ENCODE assay signal across 8 cellular contexts in the genomic region with DNA sequence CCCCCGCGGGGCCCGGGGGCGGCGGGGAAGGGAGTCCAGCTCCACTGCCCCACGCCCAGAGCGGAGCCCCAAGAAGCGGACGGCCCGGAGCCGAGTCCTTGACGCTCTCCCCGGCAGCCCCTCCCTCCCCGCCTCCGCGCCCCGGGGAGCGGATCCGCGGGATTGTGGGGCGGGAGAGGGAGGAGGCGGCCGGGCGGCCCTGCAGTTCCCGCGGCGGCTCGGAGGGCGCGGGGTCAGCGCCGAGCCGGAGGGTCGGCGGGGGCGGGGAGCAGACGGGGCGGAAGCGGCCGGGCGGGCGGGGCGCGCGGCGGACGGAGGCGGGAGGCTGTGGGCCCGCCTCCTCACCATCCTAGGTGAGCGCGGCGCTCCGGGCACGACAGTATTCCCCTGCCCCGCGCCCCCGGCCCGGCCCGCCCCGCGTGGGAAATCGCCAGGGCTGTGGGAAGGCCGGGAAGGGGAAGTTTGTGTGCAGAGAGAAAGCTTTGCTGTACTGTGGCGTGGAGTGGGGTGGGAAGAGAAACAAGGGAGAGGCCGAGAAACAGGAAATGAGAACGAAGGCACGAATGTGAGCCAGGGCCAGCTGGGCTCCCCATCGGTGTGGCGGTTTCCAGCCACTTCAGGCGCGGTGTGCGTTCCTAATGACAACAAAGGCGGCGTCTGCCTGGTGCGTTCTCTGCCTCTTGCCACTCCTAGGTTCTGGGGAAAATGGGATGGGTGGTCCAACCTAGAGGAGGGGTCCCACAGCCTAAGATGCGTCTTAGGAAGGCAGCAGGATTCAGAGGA. TPM values are rescaled to one million over a fixed set of nuclear protein-coding genes. Genes with fewer than 3 reads are reported as not detected.
DNase-seq lines count a peak whose midpoint lies in the region; ATAC-seq and TF ChIP-seq lines count a peak whose summit lies in the region.

No MANE protein-coding gene starts in this region.

- CTCF ChIA-PET in RWPE1 (lab: Yijun Ruan, JAX): interaction anchor here (0.6 kb wide), 1 partner anchor 442 kb away, joined by 4 read pairs; no protein-coding TSS in a partner anchor
- CTCF ChIA-PET in activated naive CD4-positive, alpha-beta T cell treated with anti-CD3 and anti-CD28 coated beads for 36 hours (lab: Charles Lee): interaction anchor here (1.1 to 1.6 kb wide), 3 partner anchors 151 to 287 kb away, joined by 3 to 14 read pairs (median 6); no protein-coding TSS in a partner anchor

- H3K27ac ChIP-seq in RWPE1 (peak overlapping the region; percentile 97), ovary (peak overlapping the region; percentile 63 to 94)

- TF ChIP-seq POLR2A in ovary (IDR thresholded peaks at IDR 0.05): no peak

- H3K27me3 Mint-ChIP-seq in activated naive CD4-positive, alpha-beta T cell treated with anti-CD3 and anti-CD28 coated beads for 36 hours (ENCODE audit: low read depth): no peaks in the 10 kb centered on the region
- peaks cover 13% of the 10 kb centered on the region for H3K27me3 Mint-ChIP-seq in glutamatergic neuron (ENCODE audit: unreplicated experiment)

- peaks cover 4% of the 10 kb centered on the region for H3K36me3 Mint-ChIP-seq in activated naive CD4-positive, alpha-beta T cell treated with anti-CD3 and anti-CD28 coated beads for 36 hours (ENCODE audit: low read depth)
- no peaks in the 10 kb centered on the region for H3K36me3 Mint-ChIP-seq in glutamatergic neuron (ENCODE audit: unreplicated experiment)

- H3K27ac Mint-ChIP-seq in activated naive CD4-positive, alpha-beta T cell treated with anti-CD3 and anti-CD28 coated beads for 36 hours: peak overlapping the region; percentile 74
- H3K27ac Mint-ChIP-seq in glutamatergic neuron (ENCODE audit: unreplicated experiment): no peak overlapping the region

- intact Hi-C loops in activated naive CD4-positive, alpha-beta T cell treated with anti-CD3 and anti-CD28 coated beads for 36 hours (cut with micrococcal nuclease): loop anchor here (1.0 to 10.0 kb wide), 9 partner anchors 56 to 1399 kb away; partner anchors contain the start of genes COMMD6 and KLF5
- intact Hi-C loops in ovary (cut with DNase I): loop anchor here in 1 of 4 donors (10.0 kb wide), 1 partner anchor 301 kb away; no protein-coding TSS in a partner anchor

- TF ChIP-seq EP300 in ovary (IDR thresholded peaks at IDR 0.05): no peak

- WGBS in ovary, 3 donors: 0 to 1% (median 0%) methylated on average over 44 to 68 of the region's 76 CpGs

- TF ChIP-seq CTCF in RWPE1 (conservative IDR thresholded peaks at IDR 0.05; ENCODE audit: low read depth): no peak
- TF ChIP-seq CTCF in glutamatergic neuron (IDR thresholded peaks at IDR 0.05; ENCODE audit: partially characterized antibody, unreplicated experiment): no peak
- TF ChIP-seq CTCF in ovary (IDR thresholded peaks at IDR 0.05): no peak

- H3K4me3 Mint-ChIP-seq in activated naive CD4-positive, alpha-beta T cell treated with anti-CD3 and anti-CD28 coated beads for 36 hours: no peak overlapping the region
- H3K4me3 Mint-ChIP-seq in glutamatergic neuron (ENCODE audit: unreplicated experiment): no peak overlapping the region

- DNase-seq in DMS79 treated with DMSO at 0.1 percent for 48 hours (lab: John Stamatoyannopoulos, UW) (peak; percentile 67), HuH-7 (ENCODE audit: low spot score) (peak; percentile 64), RWPE1 (ENCODE audit: low spot score) (peak; percentile 55), glutamatergic neuron (peak; percentile 87), ovary (peak; percentile 74 to 88 (median 80)), ureter (ENCODE audit: low spot score) (peak; percentile 59)
- DNase-seq in activated naive CD4-positive, alpha-beta T cell treated with anti-CD3 and anti-CD28 coated beads for 36 hours: peak; percentile 56

- peaks cover 24% of the 10 kb centered on the region for H3K4me1 Mint-ChIP-seq in activated naive CD4-positive, alpha-beta T cell treated with anti-CD3 and anti-CD28 coated beads for 36 hours (ENCODE audit: low read depth)
- peaks cover 9% of the 10 kb centered on the region for H3K4me1 Mint-ChIP-seq in glutamatergic neuron (ENCODE audit: low read depth, unreplicated experiment)

- no peaks in the 10 kb centered on the region for H3K36me3 ChIP-seq in ovary

- H3K9me3 Mint-ChIP-seq in activated naive CD4-positive, alpha-beta T cell treated with anti-CD3 and anti-CD28 coated beads for 36 hours: no peaks in the 10 kb centered on the region
- H3K9me3 Mint-ChIP-seq in glutamatergic neuron (ENCODE audit: unreplicated experiment): peaks cover 11% of the 10 kb centered on the region

- no peaks in the 10 kb centered on the region for H3K9me3 ChIP-seq in ovary

- no peaks in the 10 kb centered on the region for H3K27me3 ChIP-seq in ovary

- H3K4me1 ChIP-seq in ovary (ENCODE audit: insufficient read depth): peaks cover 4% of the 10 kb centered on the region

- H3K4me3 ChIP-seq in ovary: peak overlapping the region; percentile 77

- peak; percentile 43 for ATAC-seq in GM21515 (IDR thresholded peaks at IDR 0.05; ENCODE audit: unreplicated experiment)

- POLR2A ChIA-PET in RWPE1 (lab: Yijun Ruan, JAX; ENCODE audit: low non-redundant PET): no interaction called here

RNA-seq across cellular contexts. Expression of gene KLF12, which starts 1.3 kb away (rescaled TPM):
- total RNA-seq in activated naive CD4-positive, alpha-beta T cell treated with anti-CD3 and anti-CD28 coated beads for 36 hours: 10 to 100 TPM; 19.4 to 19.9 TPM
- 59.9 TPM for total RNA-seq in glutamatergic neuron (ENCODE audit: unreplicated experiment)
- 10 to 100 TPM in 5 of 7 donors, 1 to 10 TPM in 2; 8.2 to 22.1 (median 16.3) TPM for total RNA-seq in ovary
- polyA plus RNA-seq in ovary: 1 to 10 TPM; 3.6 to 8.7 TPM
- total RNA-seq in ureter: 12.9 TPM

Comparison
In these comparisons a context has a peak if more than half of its experiments do, and no peak if none do; other contexts are left out.
1. Peak in every context shown above with its lines: DNase-seq, ATAC-seq, H3K4me3 ChIP-seq and H3K27ac ChIP-seq.